9 cellular contexts compared by ENCODE assay signal in the genomic region with DNA sequence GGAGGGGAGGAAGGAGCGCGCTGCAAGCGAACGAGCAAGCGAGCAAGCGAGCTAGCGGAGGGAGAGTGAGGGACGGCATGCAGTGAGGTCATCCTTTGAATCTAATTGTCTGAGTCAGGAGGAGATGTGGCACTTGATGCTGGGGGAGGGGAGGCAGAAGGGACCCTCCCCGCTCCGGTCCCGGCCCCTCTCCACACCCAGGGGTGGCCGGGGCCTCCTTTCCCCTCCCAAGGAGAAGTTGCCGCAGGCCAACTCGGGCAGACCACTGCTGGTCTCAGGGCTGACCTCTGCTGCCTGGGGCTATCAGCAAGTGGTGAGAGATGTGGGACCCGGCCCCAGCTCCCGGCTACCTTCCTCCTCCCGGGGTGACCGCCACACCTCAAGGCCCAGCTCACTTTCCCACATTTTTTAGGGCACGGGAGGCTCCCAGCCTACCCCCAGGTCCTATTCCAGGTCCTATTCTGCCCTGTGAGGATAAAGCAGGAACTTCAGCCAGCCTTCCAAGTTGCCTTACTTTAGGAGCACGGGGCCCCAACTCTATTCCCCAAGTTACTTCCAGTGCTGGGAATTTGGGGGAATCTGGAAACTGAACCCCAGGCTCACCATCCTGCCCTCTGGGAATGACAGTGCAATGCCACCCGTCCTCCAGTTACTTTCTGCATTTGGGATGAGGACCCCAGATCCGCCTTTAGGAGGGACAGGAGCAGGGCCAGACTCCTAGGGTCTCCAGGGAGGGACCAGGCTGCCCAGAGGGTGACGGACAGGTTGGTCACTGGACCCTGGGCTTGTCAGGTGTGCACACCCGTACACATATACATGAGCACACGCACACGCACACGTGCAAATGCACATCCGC. TPM values are rescaled to one million over a fixed set of nuclear protein-coding genes. Genes with fewer than 3 reads are reported as not detected.
DNase-seq lines count a peak whose midpoint lies in the region; ATAC-seq and TF ChIP-seq lines count a peak whose summit lies in the region.
"Had no signal": no experiment of that assay in that cellular context is flagged by ENCODE, and none has a peak within 500 bp of the region (broad histone marks: within the 10 kb centered on the region; RNA-seq: fewer than 3 reads in every experiment).

No MANE protein-coding gene starts in this region.

- H3K27me3 ChIP-seq in osteoblast (ENCODE audit: insufficient read depth, low read length), result peaks cover 56% of the 10 kb centered on the region

- TF ChIP-seq CTCF in fibroblast of the aortic adventitia (IDR thresholded peaks at IDR 0.05; ENCODE audit: insufficient read depth, low read length) (no peak), osteoblast (IDR thresholded peaks at IDR 0.05; ENCODE audit: extremely low read depth, low read depth, low read length) (no peak)

- H4K20me1 ChIP-seq in osteoblast (ENCODE audit: insufficient read depth, low read length), result no peaks in the 10 kb centered on the region

- H3K36me3 ChIP-seq in osteoblast (ENCODE audit: insufficient read depth, low read length), result no peaks in the 10 kb centered on the region

- H2AFZ ChIP-seq in osteoblast (ENCODE audit: low read length), result no peak overlapping the region

- H3K27ac ChIP-seq in osteoblast (ENCODE audit: low read depth, low read length), result no peak overlapping the region

- DNase-seq in COR-L47 (lab: John Stamatoyannopoulos, UW), result peak; percentile 15
- peak; percentile 32 for DNase-seq in NCI-H748 treated with DMSO at 0.1 percent for 48 hours (lab: John Stamatoyannopoulos, UW)
- DNase-seq in fibroblast of the aortic adventitia (ENCODE audit: low read depth), result peak; percentile 23
- peak; percentile 98 for DNase-seq in osteoblast (ENCODE audit: insufficient read length, low spot score, missing footprints)
- no peak for DNase-seq in T1000 (lab: John Stamatoyannopoulos, UW)
- no peak for DNase-seq in NCI-H187 (lab: John Stamatoyannopoulos, UW)
- no peak for DNase-seq in NCI-H524 treated with DMSO at 0.1 percent for 48 hours (lab: John Stamatoyannopoulos, UW)

- no peaks in the 10 kb centered on the region for H3K79me2 ChIP-seq in osteoblast (ENCODE audit: insufficient read depth, low read length)

- peak overlapping the region; percentile 43 for H3K4me2 ChIP-seq in osteoblast (ENCODE audit: insufficient read depth, low read length)

- H3K4me1 ChIP-seq in osteoblast (ENCODE audit: insufficient read depth, low read length), result no peaks in the 10 kb centered on the region

- ATAC-seq in GM21528 (IDR thresholded peaks at IDR 0.05; ENCODE audit: low FRiP score, unreplicated experiment), result no peak

- no peaks in the 10 kb centered on the region for H3K9me3 ChIP-seq in osteoblast (ENCODE audit: low read depth, low read length)

- H3K4me3 ChIP-seq in fibroblast of the aortic adventitia (ENCODE audit: low read depth, low read length) (no peak overlapping the region), osteoblast (ENCODE audit: insufficient read depth, low read length) (peak overlapping the region; percentile 45)

RNA-seq across cellular contexts. Expression of a gene that starts 11.1 kb away (rescaled TPM):
- total RNA-seq in fibroblast of the aortic adventitia (ENCODE audit: low replicate concordance), result 1.3 TPM in 1 of 2 replicates, not detected in the other
- under 0.01 TPM in 1 of 2 replicates, not detected in the other for total RNA-seq in osteoblast

RNA-seq across cellular contexts. Expression of a gene that starts 33.4 kb away (rescaled TPM):
- total RNA-seq in fibroblast of the aortic adventitia (ENCODE audit: low replicate concordance) (9.2 and 9.6 TPM in 2 replicates), osteoblast (17.7 and 19.2 TPM in 2 replicates)

RNA-seq across cellular contexts. Expression of a gene that starts 41.8 kb away (rescaled TPM):
- total RNA-seq in fibroblast of the aortic adventitia (ENCODE audit: low replicate concordance), result 36.9 and 88.1 TPM in 2 replicates
- 84.0 and 90.5 TPM in 2 replicates for total RNA-seq in osteoblast

RNA-seq across cellular contexts. Expression of a gene that starts 50.4 kb away (rescaled TPM):
- total RNA-seq in fibroblast of the aortic adventitia (ENCODE audit: low replicate concordance) (0.09 and 0.74 TPM in 2 replicates), osteoblast (under 0.01 TPM in 1 of 2 replicates, not detected in the other)
- total RNA-seq: temporal lobe had no signal

RNA-seq across cellular contexts. Expression of a gene that starts 55.7 kb away (rescaled TPM):
- total RNA-seq in fibroblast of the aortic adventitia (ENCODE audit: low replicate concordance) (not detected in 2 replicates), osteoblast (under 0.01 and 0.29 TPM in 2 replicates)

Comparison
In these comparisons a context has a peak if more than half of its experiments do, and no peak if none do; other contexts are left out.
1. DNase-seq: peak in COR-L47 (single experiment), NCI-H748 treated with DMSO at 0.1 percent for 48 hours (single experiment), fibroblast of the aortic adventitia (single experiment) and osteoblast (single experiment); none in T1000 (single experiment), NCI-H187 (0 of 2) and NCI-H524 treated with DMSO at 0.1 percent for 48 hours (single experiment).